10 cellular contexts compared by ENCODE assay signal in genomic region chr14:101442451-101442850, GRCh38.
DNase-seq lines count a peak whose midpoint lies in the region; ATAC-seq and TF ChIP-seq lines count a peak whose summit lies in the region.
"Had no signal": no experiment of that assay in that cellular context is flagged by ENCODE, and none has a peak within 500 bp of the region (broad histone marks: within the 10 kb centered on the region; RNA-seq: fewer than 3 reads in every experiment).

No MANE protein-coding gene starts in this region.

- no peak overlapping the region for H2AFZ ChIP-seq in neural progenitor cell (replicated peaks)

- WGBS in endodermal cell (ENCODE audit: insufficient coverage in 1 of 2, insufficient read length in 1 of 2), 2 experiments: 96 to 99% methylated on average over 14 to 21 of the region's 21 CpGs

- H3K4me3 Mint-ChIP-seq in endodermal cell: no peak overlapping the region
- no peak overlapping the region for H3K4me3 Mint-ChIP-seq in neural progenitor cell

- H3K4me2 ChIP-seq in neural progenitor cell: no peak overlapping the region

- peaks cover 2% of the 10 kb centered on the region for H3K27me3 Mint-ChIP-seq in endodermal cell (ENCODE audit: insufficient read depth)
- peaks cover 4% of the 10 kb centered on the region for H3K27me3 Mint-ChIP-seq in neural progenitor cell (ENCODE audit: insufficient read depth, low read depth)

- TF ChIP-seq CTCF in endodermal cell (conservative IDR thresholded peaks at IDR 0.05) (no peak), neural progenitor cell (IDR thresholded peaks at IDR 0.05) (no peak), mucosa of descending colon (IDR thresholded peaks at IDR 0.05) (no peak)

- H4K20me1 ChIP-seq in neural progenitor cell (ENCODE audit: low read depth): no peaks in the 10 kb centered on the region

- intact Hi-C loops in mucosa of descending colon (cut with DNase I, micrococcal nuclease): no loop called here

- no peaks in the 10 kb centered on the region for H3F3A ChIP-seq in neural progenitor cell (ENCODE audit: low read depth)

- H3K36me3 ChIP-seq in endodermal cell (ENCODE audit: control insufficient read depth, insufficient read depth, low read length) (no peaks in the 10 kb centered on the region), neural progenitor cell (no peaks in the 10 kb centered on the region), mucosa of descending colon (ENCODE audit: low read depth) (no peaks in the 10 kb centered on the region)

- no peaks in the 10 kb centered on the region for H3K79me2 ChIP-seq in neural progenitor cell (ENCODE audit: low read depth)

- ATAC-seq in HG03196 (IDR thresholded peaks at IDR 0.05; ENCODE audit: unreplicated experiment) (no peak), mucosa of descending colon (no peak)
- ATAC-seq: left lobe of liver had no signal

- no peak overlapping the region for H3K4me3 ChIP-seq in endodermal cell (ENCODE audit: low read length)
- H3K4me3 ChIP-seq in neural progenitor cell: no peak overlapping the region
- H3K4me3 ChIP-seq in mucosa of descending colon: no peak overlapping the region

- no peaks in the 10 kb centered on the region for H3K27me3 ChIP-seq in endodermal cell (ENCODE audit: control insufficient read depth, insufficient read depth, low read length, poor library complexity, severe bottlenecking)
- no peaks in the 10 kb centered on the region for H3K27me3 ChIP-seq in neural progenitor cell

- H3K4me1 Mint-ChIP-seq in endodermal cell (peaks cover 10% of the 10 kb centered on the region), neural progenitor cell (peaks cover 4% of the 10 kb centered on the region)

- H3K9me3 Mint-ChIP-seq in endodermal cell: no peaks in the 10 kb centered on the region
- H3K9me3 Mint-ChIP-seq in neural progenitor cell: peaks cover 12% of the 10 kb centered on the region

- no peak overlapping the region for H3K27ac ChIP-seq in endodermal cell (ENCODE audit: low read depth, low read length)
- H3K27ac ChIP-seq in neural progenitor cell: no peak overlapping the region

- H3K9me3 ChIP-seq in endodermal cell (ENCODE audit: control insufficient read depth, low read length) (no peaks in the 10 kb centered on the region), neural progenitor cell (ENCODE audit: low read depth) (no peaks in the 10 kb centered on the region), mucosa of descending colon (no peaks in the 10 kb centered on the region)

- no peak overlapping the region for H3K9ac ChIP-seq in endodermal cell (ENCODE audit: extremely low read depth, low read length, poor library complexity, severe bottlenecking)
- no peak overlapping the region for H3K9ac ChIP-seq in neural progenitor cell

- no peaks in the 10 kb centered on the region for H3K4me1 ChIP-seq in endodermal cell (ENCODE audit: control insufficient read depth, insufficient read depth, low read length)
- peaks cover 3% of the 10 kb centered on the region for H3K4me1 ChIP-seq in neural progenitor cell
- H3K4me1 ChIP-seq in mucosa of descending colon (ENCODE audit: low read depth): no peaks in the 10 kb centered on the region

- no peaks in the 10 kb centered on the region for H3K36me3 Mint-ChIP-seq in endodermal cell (ENCODE audit: low read depth)
- H3K36me3 Mint-ChIP-seq in neural progenitor cell: peaks cover 2% of the 10 kb centered on the region

- DNase-seq in NAMALWA (ENCODE audit: low spot score) (peak; percentile 44), endodermal cell (peak; percentile 21), neural progenitor cell (ENCODE audit: low spot score) (no peak), mucosa of descending colon (no peak), DMS153 treated with DMSO at 0.1 percent for 48 hours (lab: John Stamatoyannopoulos, UW; ENCODE audit: unreplicated experiment) (no peak)
- peak; percentile 19 for DNase-seq in activated CD8-positive, alpha-beta memory T cell treated with anti-CD3 and anti-CD28 coated beads, Interleukin-2, amount 50 U/mL, for 1 hour (ENCODE audit: extremely low read depth)
- DNase-seq in stimulated activated CD8-positive, alpha-beta memory T cell treated with anti-CD3 and anti-CD28 coated beads, Interleukin-15, amount 100 ng/mL, for 4 hours (ENCODE audit: low read depth in 2 of 2): peak; percentile 29 to 30
- DNase-seq: EL had no signal

- H3K27ac Mint-ChIP-seq in endodermal cell (no peak overlapping the region), neural progenitor cell (no peak overlapping the region)

Comparison
In these comparisons a context has a peak if more than half of its experiments do, and no peak if none do; other contexts are left out.
1. DNase-seq: peak in NAMALWA (single experiment), activated CD8-positive, alpha-beta memory T cell treated with anti-CD3 and anti-CD28 coated beads, Interleukin-2, amount 50 U/mL, for 1 hour (single experiment), endodermal cell (single experiment) and stimulated activated CD8-positive, alpha-beta memory T cell treated with anti-CD3 and anti-CD28 coated beads, Interleukin-15, amount 100 ng/mL, for 4 hours (2 of 2); none in neural progenitor cell (single experiment), mucosa of descending colon (0 of 3) and DMS153 treated with DMSO at 0.1 percent for 48 hours (single experiment).